Comparison of ENCODE assay signal across 20 cellular contexts in the genomic region with DNA sequence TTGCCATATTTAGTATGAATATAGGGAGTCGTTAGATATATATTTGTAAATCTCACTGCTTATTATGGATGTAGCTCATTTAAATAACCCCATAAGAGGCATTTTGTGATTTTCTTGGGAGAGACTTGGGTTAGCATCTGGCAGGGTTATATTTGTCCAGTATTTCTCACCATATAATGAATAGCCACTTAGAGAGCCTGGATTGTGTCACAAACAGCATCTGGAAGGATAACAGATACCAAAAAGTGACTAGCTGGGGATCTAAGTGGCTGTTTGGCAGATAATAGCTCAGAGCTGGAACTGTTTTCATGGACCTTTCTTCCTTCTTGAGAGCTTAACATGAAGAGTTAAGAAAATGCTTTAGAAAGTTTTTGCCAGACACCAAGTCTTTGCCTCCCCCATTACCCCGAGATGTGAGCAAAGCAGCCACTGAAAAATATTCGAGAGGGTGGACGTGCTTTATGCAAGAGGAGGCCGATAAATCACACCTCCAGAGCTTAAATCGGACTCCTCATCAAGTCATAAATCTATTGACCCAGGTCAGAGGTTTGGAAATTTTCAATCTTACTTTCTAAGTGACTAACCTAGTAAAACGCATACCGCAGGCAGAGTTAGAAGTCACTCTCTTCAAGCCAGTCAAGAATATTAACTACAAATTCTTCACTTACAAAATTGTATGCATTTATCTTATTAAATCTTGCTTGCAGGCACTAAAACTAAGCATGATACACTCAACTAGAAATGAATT. TPM values are rescaled to one million over a fixed set of nuclear protein-coding genes. Genes with fewer than 3 reads are reported as not detected.
DNase-seq lines count a peak whose midpoint lies in the region; ATAC-seq and TF ChIP-seq lines count a peak whose summit lies in the region.
"Had no signal": no experiment of that assay in that cellular context is flagged by ENCODE, and none has a peak within 500 bp of the region (broad histone marks: within the 10 kb centered on the region; RNA-seq: fewer than 3 reads in every experiment).

No MANE protein-coding gene starts in this region.

- H3K4me1 Mint-ChIP-seq in progenitor cell of endocrine pancreas (ENCODE audit: low read depth) = no peaks in the 10 kb centered on the region
- H3K4me1 Mint-ChIP-seq: activated naive CD4-positive, alpha-beta T cell treated with anti-CD3 and anti-CD28 coated beads, Interleukin-2, amount 10 ng/mL, durations not matched to agents 7 days and 5 days; stimulated activated naive CD8-positive, alpha-beta T cell treated with anti-CD3 and anti-CD28 coated beads, Interleukin-15, amount 100 ng/mL, for 72 hours; T-cell had no signal

- H3K27ac ChIP-seq in dorsolateral prefrontal cortex (peak overlapping the region in 48 of 59 donors; percentile 2 to 80 (median 44)), sigmoid colon (peak overlapping the region; percentile 20 to 44 (median 36))
- H3K27ac ChIP-seq: foreskin keratinocyte, right lobe of liver had no signal

- no peak for TF ChIP-seq CTCF in dorsolateral prefrontal cortex (IDR thresholded peaks at IDR 0.05 in 54 of 56, conservative IDR thresholded peaks at IDR 0.05 in 2 of 56; ENCODE audit: low read depth in 1 of 56, partially characterized antibody in 56 of 56)
- no peak for TF ChIP-seq CTCF in sigmoid colon (IDR thresholded peaks at IDR 0.05)
- TF ChIP-seq CTCF in progenitor cell of endocrine pancreas (IDR thresholded peaks at IDR 0.05; ENCODE audit: unreplicated experiment) = no peak

- no peaks in the 10 kb centered on the region for H3K36me3 ChIP-seq in sigmoid colon
- H3K36me3 ChIP-seq: right lobe of liver had no signal

- H3K4me3 Mint-ChIP-seq in progenitor cell of endocrine pancreas (ENCODE audit: low read depth) = no peak overlapping the region
- H3K4me3 Mint-ChIP-seq: activated naive CD4-positive, alpha-beta T cell treated with anti-CD3 and anti-CD28 coated beads, Interleukin-2, amount 10 ng/mL, durations not matched to agents 7 days and 5 days; stimulated activated naive CD8-positive, alpha-beta T cell treated with anti-CD3 and anti-CD28 coated beads, Interleukin-15, amount 100 ng/mL, for 72 hours; T-cell had no signal

- no peak for TF ChIP-seq POLR2A in sigmoid colon (IDR thresholded peaks at IDR 0.05)

- no peak for TF ChIP-seq EP300 in sigmoid colon (IDR thresholded peaks at IDR 0.05)

- H3K27me3 ChIP-seq in dorsolateral prefrontal cortex (peaks cover 0 to 13% (median 0%) of the 10 kb centered on the region in 45 donors), sigmoid colon (no peaks in the 10 kb centered on the region)
- H3K27me3 ChIP-seq: right lobe of liver had no signal

- H3K36me3 Mint-ChIP-seq in progenitor cell of endocrine pancreas (ENCODE audit: insufficient read depth) = no peaks in the 10 kb centered on the region
- H3K36me3 Mint-ChIP-seq: activated naive CD4-positive, alpha-beta T cell treated with anti-CD3 and anti-CD28 coated beads, Interleukin-2, amount 10 ng/mL, durations not matched to agents 7 days and 5 days; T-cell had no signal

- intact Hi-C loops in dorsolateral prefrontal cortex (cut with DNase I) = no loop called here
- intact Hi-C loops in sigmoid colon (cut with DNase I) = no loop called here

- DNase-seq in dorsolateral prefrontal cortex = no peak
- DNase-seq in sigmoid colon = no peak
- DNase-seq in progenitor cell of endocrine pancreas (ENCODE audit: low spot score, unreplicated experiment) = no peak
- DNase-seq in NCI-H187 treated with DMSO at 0.1 percent for 48 hours (lab: John Stamatoyannopoulos, UW) = no peak
- DNase-seq: activated CD4-positive, alpha-beta T cell treated with anti-CD3 and anti-CD28 coated beads, Interleukin-2, amount 50 U/mL, for 4 hours; activated naive CD4-positive, alpha-beta T cell treated with anti-CD3 and anti-CD28 coated beads, Interleukin-2, amount 10 ng/mL, durations not matched to agents 7 days and 5 days; COR-L47; foreskin keratinocyte; HCEC 1CT; KG1; left colon; NCI-H2171 treated with DMSO at 0.1 percent for 48 hours; right lobe of liver; RPMI8226; stimulated activated naive CD8-positive, alpha-beta T cell treated with anti-CD3 and anti-CD28 coated beads, Interleukin-15, amount 100 ng/mL, for 72 hours; T-cell had no signal

- no peak overlapping the region for H3K27ac Mint-ChIP-seq in progenitor cell of endocrine pancreas
- H3K27ac Mint-ChIP-seq: activated naive CD4-positive, alpha-beta T cell treated with anti-CD3 and anti-CD28 coated beads, Interleukin-2, amount 10 ng/mL, durations not matched to agents 7 days and 5 days; stimulated activated naive CD8-positive, alpha-beta T cell treated with anti-CD3 and anti-CD28 coated beads, Interleukin-15, amount 100 ng/mL, for 72 hours; T-cell had no signal

- no peaks in the 10 kb centered on the region for H3K9me3 ChIP-seq in sigmoid colon
- H3K9me3 ChIP-seq: right lobe of liver had no signal

- H3K9me3 Mint-ChIP-seq in progenitor cell of endocrine pancreas (ENCODE audit: low read depth) = no peaks in the 10 kb centered on the region
- H3K9me3 Mint-ChIP-seq: activated naive CD4-positive, alpha-beta T cell treated with anti-CD3 and anti-CD28 coated beads, Interleukin-2, amount 10 ng/mL, durations not matched to agents 7 days and 5 days; stimulated activated naive CD8-positive, alpha-beta T cell treated with anti-CD3 and anti-CD28 coated beads, Interleukin-15, amount 100 ng/mL, for 72 hours; T-cell had no signal

- no peaks in the 10 kb centered on the region for H3K27me3 Mint-ChIP-seq in progenitor cell of endocrine pancreas

- H3K4me3 ChIP-seq in dorsolateral prefrontal cortex (peak overlapping the region in 3 of 59 donors; percentile 2 to 16 (median 5)), sigmoid colon (peak overlapping the region in 2 of 4 donors; percentile 20 to 27)
- H3K4me3 ChIP-seq: right lobe of liver had no signal

- peak; percentile 39 for ATAC-seq in GM18520 (IDR thresholded peaks at IDR 0.05; ENCODE audit: unreplicated experiment)
- peak; percentile 18 for ATAC-seq in HG03095 (IDR thresholded peaks at IDR 0.05; ENCODE audit: unreplicated experiment)
- no peak for ATAC-seq in GM18909 (IDR thresholded peaks at IDR 0.05; ENCODE audit: poor library complexity, unreplicated experiment)
- ATAC-seq: foreskin keratinocyte; left colon; right lobe of liver; stimulated activated naive CD8-positive, alpha-beta T cell treated with anti-CD3 and anti-CD28 coated beads, Interleukin-15, amount 100 ng/mL, for 72 hours; T-cell had no signal

- WGBS in sigmoid colon, 2 donors = 75 to 78% methylated on average over 8 of the region's 8 CpGs

- H3K4me1 ChIP-seq in sigmoid colon = peaks cover 0 to 30% (median 21%) of the 10 kb centered on the region in 4 donors
- H3K4me1 ChIP-seq: foreskin keratinocyte, right lobe of liver had no signal

RNA-seq across cellular contexts. Expression of a gene that starts 35.1 kb away (rescaled TPM):
- total RNA-seq in dorsolateral prefrontal cortex (1 to 10 TPM in 3 of 120 experiments, not detected in 117; 1.1 to 1.5 (median 1.1) TPM), sigmoid colon (not detected), progenitor cell of endocrine pancreas (not detected in 2 replicates)
- polyA plus RNA-seq in sigmoid colon = not detected
- total RNA-seq: foreskin keratinocyte, left colon, omental fat pad, right lobe of liver, T-cell had no signal
- polyA plus RNA-seq: foreskin keratinocyte had no signal
